Comparison of ENCODE assay signal across 8 cellular contexts in genomic region chr12:9707864-9708808, GRCh38. TPM values are rescaled to one million over a fixed set of nuclear protein-coding genes. Genes with fewer than 3 reads are reported as not detected.
A peak's percentile ranks its signal among the peaks of the same experiment; 100 is the strongest.
DNase-seq lines count a peak whose midpoint lies in the region; ATAC-seq, FAIRE-seq and TF ChIP-seq lines count a peak whose summit lies in the region.

No MANE protein-coding gene starts in this region.

- TF ChIP-seq CTCF in AG09309 (IDR thresholded peaks at IDR 0.05; ENCODE audit: control insufficient read depth, insufficient read depth, low read depth, low read length, missing control alignments) (peak; percentile 78), nephron progenitor cell (IDR thresholded peaks at IDR 0.05) (peak; percentile 76), thyroid gland (IDR thresholded peaks at IDR 0.05) (peak; percentile 23 to 84 (median 66))

- H3K4me1 Mint-ChIP-seq in activated CD8-positive, alpha-beta memory T cell treated with anti-CD3 and anti-CD28 coated beads, Interleukin-2, amount 10 ng/mL, durations not matched to agents 7 days and 5 days = peaks cover 50% of the 10 kb centered on the region
- no peaks in the 10 kb centered on the region for H3K4me1 Mint-ChIP-seq in nephron progenitor cell

- intact Hi-C loops in thyroid gland (cut with DNase I) = no loop called here

- H3K4me3 ChIP-seq in AG09309 (ENCODE audit: control insufficient read depth, low read depth, low read length) (no peak overlapping the region), thyroid gland (replicated peaks in 1 of 3) (no peak overlapping the region)

- H3K36me3 ChIP-seq in thyroid gland = no peaks in the 10 kb centered on the region

- H3K36me3 Mint-ChIP-seq in activated CD8-positive, alpha-beta memory T cell treated with anti-CD3 and anti-CD28 coated beads, Interleukin-2, amount 10 ng/mL, durations not matched to agents 7 days and 5 days = peaks cover 36% of the 10 kb centered on the region
- H3K36me3 Mint-ChIP-seq in nephron progenitor cell (ENCODE audit: low read depth) = no peaks in the 10 kb centered on the region

- H3K9me3 Mint-ChIP-seq in activated CD8-positive, alpha-beta memory T cell treated with anti-CD3 and anti-CD28 coated beads, Interleukin-2, amount 10 ng/mL, durations not matched to agents 7 days and 5 days (ENCODE audit: low read depth) = peaks cover 11% of the 10 kb centered on the region
- H3K9me3 Mint-ChIP-seq in nephron progenitor cell = peaks cover 14% of the 10 kb centered on the region

- H3K27ac Mint-ChIP-seq in activated CD8-positive, alpha-beta memory T cell treated with anti-CD3 and anti-CD28 coated beads, Interleukin-2, amount 10 ng/mL, durations not matched to agents 7 days and 5 days = peak overlapping the region; percentile 89
- H3K27ac Mint-ChIP-seq in nephron progenitor cell = no peak overlapping the region

- H3K27me3 Mint-ChIP-seq in activated CD8-positive, alpha-beta memory T cell treated with anti-CD3 and anti-CD28 coated beads, Interleukin-2, amount 10 ng/mL, durations not matched to agents 7 days and 5 days = no peaks in the 10 kb centered on the region
- H3K27me3 Mint-ChIP-seq in nephron progenitor cell (ENCODE audit: low read depth, poor library complexity) = peaks cover 5% of the 10 kb centered on the region

- H3K9me3 ChIP-seq in thyroid gland = no peaks in the 10 kb centered on the region

- H3K27me3 ChIP-seq in thyroid gland = no peaks in the 10 kb centered on the region

- whole genome bisulfite sequencing in thyroid gland, 2 donors = 46 to 57% methylated on average over 12 of the region's 12 CpGs

- TF ChIP-seq POLR2A in erythroblast (IDR thresholded peaks at IDR 0.05; ENCODE audit: low read length) (no peak), thyroid gland (IDR thresholded peaks at IDR 0.05) (no peak)

- H3K27ac ChIP-seq in thyroid gland = no peak overlapping the region

- H3K4me3 Mint-ChIP-seq in activated CD8-positive, alpha-beta memory T cell treated with anti-CD3 and anti-CD28 coated beads, Interleukin-2, amount 10 ng/mL, durations not matched to agents 7 days and 5 days = peak overlapping the region; percentile 37
- H3K4me3 Mint-ChIP-seq in nephron progenitor cell = no peak overlapping the region

- peak; percentile 86 for ATAC-seq in activated CD8-positive, alpha-beta memory T cell treated with anti-CD3 and anti-CD28 coated beads, Interleukin-2, amount 10 ng/mL, durations not matched to agents 7 days and 5 days
- no peak for ATAC-seq in HG03097 (IDR thresholded peaks at IDR 0.05; ENCODE audit: low FRiP score, unreplicated experiment)

- H3K4me1 ChIP-seq in thyroid gland = no peaks in the 10 kb centered on the region

- DNase-seq in AG09309 (ENCODE audit: low read depth) (peak; percentile 8), GM19239 (ENCODE audit: insufficient read length, low spot score) (no peak), NCI-H774 (lab: John Stamatoyannopoulos, UW) (peak; percentile 9), erythroblast (lab: John Stamatoyannopoulos, UW) (peak; percentile 59 to 73), nephron progenitor cell (peak; percentile 49), thyroid gland (peak; percentile 42 to 64)
- peak; percentile 84 for DNase-seq in activated CD8-positive, alpha-beta memory T cell treated with anti-CD3 and anti-CD28 coated beads, Interleukin-2, amount 10 ng/mL, durations not matched to agents 7 days and 5 days

- CTCF ChIA-PET in activated CD8-positive, alpha-beta memory T cell treated with anti-CD3 and anti-CD28 coated beads, Interleukin-2, amount 10 ng/mL, durations not matched to agents 7 days and 5 days (lab: Charles Lee) = interaction anchor here (0.6 to 8.0 kb wide), 40 partner anchors 9 to 377 kb away, joined by 3 to 93 read pairs (median 5); partner anchors contain the start of gene CLEC2D

- peak; percentile 89 for FAIRE-seq in GM19239 (lab: Jason Lieb, UNC)

RNA-seq across cellular contexts. Expression of gene CLECL1, which starts 24.8 kb away (rescaled TPM):
- 1 to 10 TPM; 2.2 to 8.8 TPM for total RNA-seq in activated CD8-positive, alpha-beta memory T cell treated with anti-CD3 and anti-CD28 coated beads, Interleukin-2, amount 10 ng/mL, durations not matched to agents 7 days and 5 days
- not detected for total RNA-seq in thyroid gland

RNA-seq across cellular contexts. Expression of gene CLEC2D, which starts 38.6 kb away (rescaled TPM):
- total RNA-seq in activated CD8-positive, alpha-beta memory T cell treated with anti-CD3 and anti-CD28 coated beads, Interleukin-2, amount 10 ng/mL, durations not matched to agents 7 days and 5 days = 100 to 1,000 TPM; 355 to 385 TPM
- total RNA-seq in thyroid gland = 10 to 100 TPM in 2 of 4 donors, 1 to 10 TPM in 2; 4.9 to 11.3 (median 9.8) TPM

RNA-seq across cellular contexts. Expression of gene CD69, which starts 52.6 kb away (rescaled TPM):
- 100 to 1,000 TPM in 1 of 2 experiments, 10 to 100 TPM in 1; 76.0 to 104 TPM for total RNA-seq in activated CD8-positive, alpha-beta memory T cell treated with anti-CD3 and anti-CD28 coated beads, Interleukin-2, amount 10 ng/mL, durations not matched to agents 7 days and 5 days
- total RNA-seq in thyroid gland = 10 to 100 TPM in 1 of 4 donors, 1 to 10 TPM in 3; 5.0 to 18.2 (median 6.2) TPM

Comparison
In these comparisons a context has a peak if more than half of its experiments do, and no peak if none do; other contexts are left out.
1. RNA of gene CLEC2D, which starts 38.6 kb away (total RNA-seq): 355 to 385 TPM in activated CD8-positive, alpha-beta memory T cell treated with anti-CD3 and anti-CD28 coated beads, Interleukin-2, amount 10 ng/mL, durations not matched to agents 7 days and 5 days; 4.9 to 11.3 TPM in thyroid gland; every median in the first group is over 10 times any median in the second.
2. RNA of gene CD69, which starts 52.6 kb away (total RNA-seq): 76.0 to 104 TPM in activated CD8-positive, alpha-beta memory T cell treated with anti-CD3 and anti-CD28 coated beads, Interleukin-2, amount 10 ng/mL, durations not matched to agents 7 days and 5 days; 5.0 to 18.2 TPM in thyroid gland; every median in the first group is over 4 times any median in the second.
3. Peak in every context shown above with its lines, with median percentiles within 50 percentile points of each other: CTCF ChIP-seq.